Comparison of ENCODE assay signal across 17 cellular contexts in genomic region chr19:839146-839872, GRCh38. TPM values are rescaled to one million over a fixed set of nuclear protein-coding genes. Genes with fewer than 3 reads are reported as not detected.
A peak's percentile ranks its signal among the peaks of the same experiment; 100 is the strongest.
DNase-seq lines count a peak whose midpoint lies in the region; ATAC-seq, FAIRE-seq and TF ChIP-seq lines count a peak whose summit lies in the region.
"Had no signal": no experiment of that assay in that cellular context is flagged by ENCODE, and none has a peak within 500 bp of the region (broad histone marks: within the 10 kb centered on the region; RNA-seq: fewer than 3 reads in every experiment).

No MANE protein-coding gene starts in this region.

- no peaks in the 10 kb centered on the region for H4K20me1 ChIP-seq in HepG2 (ENCODE audit: insufficient read depth, low read length)

- no peaks in the 10 kb centered on the region for H3K9me3 ChIP-seq in HepG2 (ENCODE audit: low read length)
- H3K9me3 ChIP-seq in right lobe of liver, result no peaks in the 10 kb centered on the region
- H3K9me3 ChIP-seq in NT2/D1 (ENCODE audit: insufficient read depth, low read length), result no peaks in the 10 kb centered on the region
- H3K9me3 ChIP-seq: A549 had no signal

- DNase-seq in HepG2 (ENCODE audit: low spot score), result no peak
- no peak for DNase-seq in right lobe of liver
- DNase-seq in NT2/D1 (ENCODE audit: low read depth, low spot score), result no peak
- no peak for DNase-seq in mucosa of gallbladder (ENCODE audit: low spot score)
- no peak for DNase-seq in foreskin keratinocyte
- no peak for DNase-seq in WTC11 (ENCODE audit: low spot score)
- DNase-seq: CD4-positive, alpha-beta T cell; DND-41; GDM1; HCEC 1CT; NCI-H1105 treated with DMSO at 0.1 percent for 48 hours; NCI-H187 treated with DMSO at 0.1 percent for 48 hours; NCI-H446 treated with DMSO at 0.1 percent for 48 hours; NCI-H748 treated with DMSO at 0.1 percent for 48 hours; PC-9 had no signal

- CTCF ChIA-PET in HepG2 (lab: Yijun Ruan, JAX; ENCODE audit: low intra/inter-chr PET ratio, low total read pairs) (no interaction called here), WTC11 (lab: Charles Lee) (interaction anchor here (0.7 to 1.3 kb wide), 2 partner anchors 17 to 31 kb away, joined by 3 read pairs; no protein-coding TSS in a partner anchor)

- peaks cover 4% of the 10 kb centered on the region for H3K9me3 Mint-ChIP-seq in WTC11
- H3K9me3 Mint-ChIP-seq: CD4-positive, alpha-beta T cell had no signal

- intact Hi-C loops in HepG2 (cut with micrococcal nuclease; ENCODE audit: unreplicated experiment) (no loop called here), right lobe of liver (cut with DNase I) (no loop called here)

- H2AFZ ChIP-seq in HepG2 (ENCODE audit: low read length), result no peak overlapping the region
- H2AFZ ChIP-seq: PC-9 had no signal

- in situ Hi-C loops in HepG2 (cut with HindIII; ENCODE audit: extremely low pct_ligation_motif_present, low pct_unique_long_range_greater_than_20kb), result no loop called here

- 22% methylated on average over 17 of the region's 19 CpGs for WGBS in HepG2 (ENCODE audit: low lambda C conversion rate)
- 32% methylated on average over 15 of the region's 19 CpGs for WGBS in right lobe of liver (ENCODE audit: insufficient coverage, low coverage, low lambda C conversion rate, missing lambda C conversion rate)

- TF ChIP-seq POLR2A in HepG2 (IDR thresholded peaks at IDR 0.05; ENCODE audit: insufficient read depth in 1 of 2, low read depth in 2 of 2, low read length in 2 of 2) (no peak), right lobe of liver (IDR thresholded peaks at IDR 0.05) (no peak)

- no peak for FAIRE-seq in HepG2 (lab: Jason Lieb, UNC)
- FAIRE-seq: A549 had no signal

- TF ChIP-seq CTCF in HepG2 (CRISPR knock-in tag; IDR thresholded peaks at IDR 0.05) (no peak), right lobe of liver (IDR thresholded peaks at IDR 0.05) (no peak), foreskin keratinocyte (conservative IDR thresholded peaks at IDR 0.05) (no peak), WTC11 (IDR thresholded peaks at IDR 0.05) (no peak)

- H3K4me2 ChIP-seq in HepG2 (ENCODE audit: low read depth, low read length), result no peak overlapping the region; the same call in 1 of the 2 replicates
- H3K4me2 ChIP-seq: A549, PC-9 had no signal

- POLR2A ChIA-PET in HepG2 (lab: Yijun Ruan, JAX) (no interaction called here), WTC11 (lab: Charles Lee) (interaction anchor here (0.7 to 0.9 kb wide), 2 partner anchors 25 to 57 kb away, joined by 3 read pairs; no protein-coding TSS in a partner anchor)

- H3K27ac ChIP-seq in HepG2 (ENCODE audit: extremely low read length, insufficient read depth, low read length) (no peak overlapping the region), right lobe of liver (no peak overlapping the region), foreskin keratinocyte (no peak overlapping the region)
- H3K27ac ChIP-seq: A549, PC-9 had no signal

- no peak for TF ChIP-seq RAD21 in HepG2 (CRISPR knock-in tag; IDR thresholded peaks at IDR 0.05)

- H3K27me3 ChIP-seq in HepG2 (ENCODE audit: control insufficient read depth in 1 of 2, insufficient read depth in 2 of 2, low read length in 2 of 2) (peaks cover 13 to 58% of the 10 kb centered on the region in 2 experiments), right lobe of liver (peaks cover 0 to 8% of the 10 kb centered on the region in 2 donors), NT2/D1 (ENCODE audit: insufficient read depth, insufficient read length) (peaks cover 16% of the 10 kb centered on the region), foreskin keratinocyte (peaks cover 43% of the 10 kb centered on the region)

- no peaks in the 10 kb centered on the region for H3K36me3 Mint-ChIP-seq in WTC11

- no peak overlapping the region for H3K4me3 ChIP-seq in HepG2 (replicated peaks in 1 of 3; ENCODE audit: insufficient read depth in 1 of 3, low read depth in 2 of 3, low read length in 3 of 3)
- H3K4me3 ChIP-seq in right lobe of liver, result no peak overlapping the region
- H3K4me3 ChIP-seq in NT2/D1 (ENCODE audit: insufficient read length, low read depth), result no peak overlapping the region
- H3K4me3 ChIP-seq: A549, PC-9 had no signal

- no peaks in the 10 kb centered on the region for H3K79me2 ChIP-seq in HepG2 (ENCODE audit: insufficient read depth, low read length)

- H3K4me3 Mint-ChIP-seq in WTC11, result no peak overlapping the region
- H3K4me3 Mint-ChIP-seq: CD4-positive, alpha-beta T cell had no signal

- ATAC-seq in HepG2, result no peak
- ATAC-seq in right lobe of liver, result no peak
- ATAC-seq in foreskin keratinocyte, result no peak
- no peak for ATAC-seq in WTC11
- ATAC-seq: A549 had no signal

- H3K4me1 ChIP-seq in HepG2 (ENCODE audit: insufficient read depth, low read length) (peaks cover 35% of the 10 kb centered on the region), right lobe of liver (peaks cover 0 to 8% (median 0%) of the 10 kb centered on the region in 4 donors), NT2/D1 (ENCODE audit: insufficient read depth, insufficient read length) (peaks cover 10% of the 10 kb centered on the region), foreskin keratinocyte (no peaks in the 10 kb centered on the region)

- H3K27me3 Mint-ChIP-seq in WTC11 (ENCODE audit: low read depth), result peaks cover 29% of the 10 kb centered on the region

- H3K9ac ChIP-seq in HepG2 (ENCODE audit: insufficient read depth, low read depth, low read length) (no peak overlapping the region), NT2/D1 (ENCODE audit: insufficient read length, low read depth) (peak overlapping the region; percentile 33)

- H3K27ac Mint-ChIP-seq in WTC11, result no peak overlapping the region
- H3K27ac Mint-ChIP-seq: CD4-positive, alpha-beta T cell had no signal

- H3K36me3 ChIP-seq in HepG2 (replicated peaks in 1 of 2; ENCODE audit: control insufficient read depth in 1 of 2, insufficient read depth in 2 of 2, low read length in 2 of 2) (no peaks in the 10 kb centered on the region), right lobe of liver (no peaks in the 10 kb centered on the region), NT2/D1 (ENCODE audit: insufficient read depth, insufficient read length, low read length) (no peaks in the 10 kb centered on the region)

- H3K4me1 Mint-ChIP-seq in WTC11, result no peaks in the 10 kb centered on the region

- no peak for TF ChIP-seq EP300 in HepG2 (IDR thresholded peaks at IDR 0.05; ENCODE audit: low read depth in 2 of 2, low read length in 2 of 2)
- no peak for TF ChIP-seq EP300 in HepG2 (CRISPR knock-in tag; IDR thresholded peaks at IDR 0.05; ENCODE audit: borderline replicate concordance)

- BruUV-seq in HepG2 (replicated peaks; lab: Mats Ljungman, UMichigan), result no TSS peak

RNA-seq across cellular contexts. Expression of gene PRTN3, which starts 1.5 kb away (rescaled TPM):
- total RNA-seq in HepG2 (2016; rRNA removed; fragmentation: Illumina TruSeq; extraction: Trizol) (not detected in 2 replicates), right lobe of liver (1 to 10 TPM in 2 of 6 experiments, not detected in 4; 2.3 to 2.9 TPM), mucosa of gallbladder (not detected), foreskin keratinocyte (not detected in 2 replicates), WTC11 (2021) (0.53 to 0.82 TPM (median 0.61 TPM) in 3 replicates)
- total RNA-seq in HepG2 (2016; cell fraction: cytosol; rRNA removed; fragmentation: Illumina TruSeq; extraction: Trizol; ENCODE audit: low read depth), result not detected in 2 replicates
- total RNA-seq in HepG2 (2016; cell fraction: insoluble cytoplasmic fraction; rRNA removed; fragmentation: Illumina TruSeq; extraction: Trizol), result not detected in 2 replicates
- not detected in 2 replicates for total RNA-seq in HepG2 (2016; cell fraction: membrane; rRNA removed; fragmentation: Illumina TruSeq; extraction: Trizol)
- not detected in 2 replicates for total RNA-seq in HepG2 (2016; cell fraction: nucleus; rRNA removed; fragmentation: Illumina TruSeq; extraction: Trizol)
- polyA plus RNA-seq in HepG2 (2011; rRNA removed) (0.10 TPM in 1 of 2 replicates, not detected in the other), foreskin keratinocyte (not detected in 2 replicates)
- polyA plus RNA-seq in HepG2 (2011; cell fraction: cytosol; rRNA removed), result 0.17 TPM in 1 of 2 replicates, not detected in the other
- 0.14 and 0.16 TPM in 2 replicates for polyA plus RNA-seq in HepG2 (2011; cell fraction: nucleus; rRNA removed)
- polyA plus RNA-seq in HepG2 (2012), result not detected in 2 replicates
- not detected in 2 replicates for polyA plus RNA-seq in HepG2 (2016; cell fraction: cytosol; fragmentation: Illumina TruSeq; extraction: Trizol; ENCODE audit: low read depth)
- not detected in 2 replicates for polyA plus RNA-seq in HepG2 (2016; cell fraction: insoluble cytoplasmic fraction; fragmentation: Illumina TruSeq; extraction: Trizol; ENCODE audit: low read depth)
- not detected in 2 replicates for polyA plus RNA-seq in HepG2 (2016; cell fraction: membrane; fragmentation: Illumina TruSeq; extraction: Trizol; ENCODE audit: low read depth)
- polyA plus RNA-seq in HepG2 (2016; cell fraction: nucleus; fragmentation: Illumina TruSeq; extraction: Trizol; ENCODE audit: insufficient read depth, low read depth), result not detected in 2 replicates
- 0.14 TPM in 1 of 2 replicates, not detected in the other for polyA minus RNA-seq in HepG2 (2011; rRNA and poly(A)+ RNA removed; ENCODE audit: low replicate concordance)
- not detected in 2 replicates for polyA minus RNA-seq in HepG2 (2011; cell fraction: cytosol; rRNA and poly(A)+ RNA removed)
- polyA minus RNA-seq in HepG2 (2011; cell fraction: nucleus; rRNA and poly(A)+ RNA removed), result not detected in 2 replicates
- total RNA-seq: CD4-positive, alpha-beta T cell; HT-29; PC-9 had no signal

RNA-seq across cellular contexts. Expression of gene AZU1, which starts 11.7 kb away (rescaled TPM):
- total RNA-seq in HepG2 (2016; rRNA removed; fragmentation: Illumina TruSeq; extraction: Trizol) (not detected in 2 replicates), right lobe of liver (1 to 10 TPM in 2 of 6 experiments, under 1 TPM in 1, not detected in 3; 0.15 to 3.6 (median 1.8) TPM), mucosa of gallbladder (not detected), foreskin keratinocyte (not detected in 2 replicates), WTC11 (2021) (1.2 to 3.3 TPM (median 2.5 TPM) in 3 replicates)
- not detected in 2 replicates for total RNA-seq in HepG2 (2016; cell fraction: cytosol; rRNA removed; fragmentation: Illumina TruSeq; extraction: Trizol; ENCODE audit: low read depth)
- total RNA-seq in HepG2 (2016; cell fraction: insoluble cytoplasmic fraction; rRNA removed; fragmentation: Illumina TruSeq; extraction: Trizol), result not detected in 2 replicates
- total RNA-seq in HepG2 (2016; cell fraction: membrane; rRNA removed; fragmentation: Illumina TruSeq; extraction: Trizol), result not detected in 2 replicates
- not detected in 2 replicates for total RNA-seq in HepG2 (2016; cell fraction: nucleus; rRNA removed; fragmentation: Illumina TruSeq; extraction: Trizol)
- polyA plus RNA-seq in HepG2 (2011; rRNA removed) (0.08 TPM in 1 of 2 replicates, not detected in the other), foreskin keratinocyte (0.03 TPM in 1 of 2 replicates, not detected in the other)
- not detected in 2 replicates for polyA plus RNA-seq in HepG2 (2011; cell fraction: cytosol; rRNA removed)
- not detected in 2 replicates for polyA plus RNA-seq in HepG2 (2011; cell fraction: nucleus; rRNA removed)
- not detected in 2 replicates for polyA plus RNA-seq in HepG2 (2012)
- not detected in 2 replicates for polyA plus RNA-seq in HepG2 (2016; cell fraction: cytosol; fragmentation: Illumina TruSeq; extraction: Trizol; ENCODE audit: low read depth)
- not detected in 2 replicates for polyA plus RNA-seq in HepG2 (2016; cell fraction: insoluble cytoplasmic fraction; fragmentation: Illumina TruSeq; extraction: Trizol; ENCODE audit: low read depth)
- not detected in 2 replicates for polyA plus RNA-seq in HepG2 (2016; cell fraction: membrane; fragmentation: Illumina TruSeq; extraction: Trizol; ENCODE audit: low read depth)
- polyA plus RNA-seq in HepG2 (2016; cell fraction: nucleus; fragmentation: Illumina TruSeq; extraction: Trizol; ENCODE audit: insufficient read depth, low read depth), result not detected in 2 replicates
- not detected in 2 replicates for polyA minus RNA-seq in HepG2 (2011; rRNA and poly(A)+ RNA removed; ENCODE audit: low replicate concordance)
- not detected in 2 replicates for polyA minus RNA-seq in HepG2 (2011; cell fraction: cytosol; rRNA and poly(A)+ RNA removed)
- polyA minus RNA-seq in HepG2 (2011; cell fraction: nucleus; rRNA and poly(A)+ RNA removed), result not detected in 2 replicates
- total RNA-seq: HT-29, PC-9 had no signal

RNA-seq across cellular contexts. Expression of gene ELANE, which starts 12.8 kb away (rescaled TPM):
- total RNA-seq in HepG2 (2016; rRNA removed; fragmentation: Illumina TruSeq; extraction: Trizol) (not detected in 2 replicates), right lobe of liver (1 to 10 TPM in 2 of 6 experiments, under 1 TPM in 1, not detected in 3; 0.59 to 4.2 (median 3.3) TPM), mucosa of gallbladder (not detected), foreskin keratinocyte (not detected in 2 replicates), WTC11 (2021) (not detected in 3 replicates)
- total RNA-seq in HepG2 (2016; cell fraction: cytosol; rRNA removed; fragmentation: Illumina TruSeq; extraction: Trizol; ENCODE audit: low read depth), result not detected in 2 replicates
- total RNA-seq in HepG2 (2016; cell fraction: insoluble cytoplasmic fraction; rRNA removed; fragmentation: Illumina TruSeq; extraction: Trizol), result not detected in 2 replicates
- total RNA-seq in HepG2 (2016; cell fraction: membrane; rRNA removed; fragmentation: Illumina TruSeq; extraction: Trizol), result not detected in 2 replicates
- not detected in 2 replicates for total RNA-seq in HepG2 (2016; cell fraction: nucleus; rRNA removed; fragmentation: Illumina TruSeq; extraction: Trizol)
- polyA plus RNA-seq in HepG2 (2011; rRNA removed) (not detected in 2 replicates), foreskin keratinocyte (not detected in 2 replicates)
- polyA plus RNA-seq in HepG2 (2011; cell fraction: cytosol; rRNA removed), result not detected in 2 replicates
- not detected in 2 replicates for polyA plus RNA-seq in HepG2 (2011; cell fraction: nucleus; rRNA removed)
- not detected in 2 replicates for polyA plus RNA-seq in HepG2 (2012)
- not detected in 2 replicates for polyA plus RNA-seq in HepG2 (2016; cell fraction: cytosol; fragmentation: Illumina TruSeq; extraction: Trizol; ENCODE audit: low read depth)
- not detected in 2 replicates for polyA plus RNA-seq in HepG2 (2016; cell fraction: insoluble cytoplasmic fraction; fragmentation: Illumina TruSeq; extraction: Trizol; ENCODE audit: low read depth)
- polyA plus RNA-seq in HepG2 (2016; cell fraction: membrane; fragmentation: Illumina TruSeq; extraction: Trizol; ENCODE audit: low read depth), result not detected in 2 replicates
- not detected in 2 replicates for polyA plus RNA-seq in HepG2 (2016; cell fraction: nucleus; fragmentation: Illumina TruSeq; extraction: Trizol; ENCODE audit: insufficient read depth, low read depth)
- not detected in 2 replicates for polyA minus RNA-seq in HepG2 (2011; rRNA and poly(A)+ RNA removed; ENCODE audit: low replicate concordance)
- not detected in 2 replicates for polyA minus RNA-seq in HepG2 (2011; cell fraction: cytosol; rRNA and poly(A)+ RNA removed)
- polyA minus RNA-seq in HepG2 (2011; cell fraction: nucleus; rRNA and poly(A)+ RNA removed), result not detected in 2 replicates
- total RNA-seq: CD4-positive, alpha-beta T cell; HT-29; PC-9 had no signal

RNA-seq across cellular contexts. Expression of gene PLPPR3, which starts 17.6 kb away (rescaled TPM):
- total RNA-seq in HepG2 (2016; rRNA removed; fragmentation: Illumina TruSeq; extraction: Trizol) (0.07 TPM in 1 of 2 replicates, not detected in the other), right lobe of liver (not detected), mucosa of gallbladder (0.20 TPM), foreskin keratinocyte (not detected in 2 replicates), WTC11 (2021) (60.6 to 86.8 TPM (median 83.9 TPM) in 3 replicates)
- not detected in 2 replicates for total RNA-seq in HepG2 (2016; cell fraction: cytosol; rRNA removed; fragmentation: Illumina TruSeq; extraction: Trizol; ENCODE audit: low read depth)
- 0.09 TPM in 1 of 2 replicates, not detected in the other for total RNA-seq in HepG2 (2016; cell fraction: insoluble cytoplasmic fraction; rRNA removed; fragmentation: Illumina TruSeq; extraction: Trizol)
- total RNA-seq in HepG2 (2016; cell fraction: membrane; rRNA removed; fragmentation: Illumina TruSeq; extraction: Trizol), result not detected in 2 replicates
- not detected in 2 replicates for total RNA-seq in HepG2 (2016; cell fraction: nucleus; rRNA removed; fragmentation: Illumina TruSeq; extraction: Trizol)
- polyA plus RNA-seq in HepG2 (2011; rRNA removed) (0.16 and 0.17 TPM in 2 replicates), foreskin keratinocyte (0.15 TPM in 1 of 2 replicates, not detected in the other)
- polyA plus RNA-seq in HepG2 (2011; cell fraction: cytosol; rRNA removed), result 0.14 and 0.19 TPM in 2 replicates
- polyA plus RNA-seq in HepG2 (2011; cell fraction: nucleus; rRNA removed), result 0.19 and 0.34 TPM in 2 replicates
- polyA plus RNA-seq in HepG2 (2012), result 0.27 TPM in 1 of 2 replicates, not detected in the other
- not detected in 2 replicates for polyA plus RNA-seq in HepG2 (2016; cell fraction: cytosol; fragmentation: Illumina TruSeq; extraction: Trizol; ENCODE audit: low read depth)
- polyA plus RNA-seq in HepG2 (2016; cell fraction: insoluble cytoplasmic fraction; fragmentation: Illumina TruSeq; extraction: Trizol; ENCODE audit: low read depth), result not detected in 2 replicates
- not detected in 2 replicates for polyA plus RNA-seq in HepG2 (2016; cell fraction: membrane; fragmentation: Illumina TruSeq; extraction: Trizol; ENCODE audit: low read depth)
- not detected in 2 replicates for polyA plus RNA-seq in HepG2 (2016; cell fraction: nucleus; fragmentation: Illumina TruSeq; extraction: Trizol; ENCODE audit: insufficient read depth, low read depth)
- 0.16 and 0.22 TPM in 2 replicates for polyA minus RNA-seq in HepG2 (2011; rRNA and poly(A)+ RNA removed; ENCODE audit: low replicate concordance)
- not detected in 2 replicates for polyA minus RNA-seq in HepG2 (2011; cell fraction: cytosol; rRNA and poly(A)+ RNA removed)
- polyA minus RNA-seq in HepG2 (2011; cell fraction: nucleus; rRNA and poly(A)+ RNA removed), result not detected in 2 replicates
- total RNA-seq: CD4-positive, alpha-beta T cell; HT-29 had no signal

RNA-seq across cellular contexts. Expression of gene CFD, which starts 20.2 kb away (rescaled TPM):
- total RNA-seq in HepG2 (2016; rRNA removed; fragmentation: Illumina TruSeq; extraction: Trizol), result 3.6 and 4.6 TPM in 2 replicates
- 1.4 and 2.7 TPM in 2 replicates for total RNA-seq in HepG2 (2016; cell fraction: cytosol; rRNA removed; fragmentation: Illumina TruSeq; extraction: Trizol; ENCODE audit: low read depth)
- total RNA-seq in HepG2 (2016; cell fraction: insoluble cytoplasmic fraction; rRNA removed; fragmentation: Illumina TruSeq; extraction: Trizol), result 3.4 and 3.9 TPM in 2 replicates
- total RNA-seq in HepG2 (2016; cell fraction: membrane; rRNA removed; fragmentation: Illumina TruSeq; extraction: Trizol), result 1.8 and 2.7 TPM in 2 replicates
- total RNA-seq in HepG2 (2016; cell fraction: nucleus; rRNA removed; fragmentation: Illumina TruSeq; extraction: Trizol), result 1.0 and 1.7 TPM in 2 replicates
- 2.3 and 3.9 TPM in 2 replicates for polyA plus RNA-seq in HepG2 (2011; rRNA removed)
- 3.0 and 8.4 TPM in 2 replicates for polyA plus RNA-seq in HepG2 (2011; cell fraction: cytosol; rRNA removed)
- polyA plus RNA-seq in HepG2 (2011; cell fraction: nucleus; rRNA removed), result 5.1 and 6.2 TPM in 2 replicates
- polyA plus RNA-seq in HepG2 (2012), result 3.4 and 4.4 TPM in 2 replicates
- 1.7 TPM in 2 replicates for polyA plus RNA-seq in HepG2 (2016; cell fraction: cytosol; fragmentation: Illumina TruSeq; extraction: Trizol; ENCODE audit: low read depth)
- polyA plus RNA-seq in HepG2 (2016; cell fraction: insoluble cytoplasmic fraction; fragmentation: Illumina TruSeq; extraction: Trizol; ENCODE audit: low read depth), result 2.4 and 5.1 TPM in 2 replicates
- 1.2 and 1.9 TPM in 2 replicates for polyA plus RNA-seq in HepG2 (2016; cell fraction: membrane; fragmentation: Illumina TruSeq; extraction: Trizol; ENCODE audit: low read depth)
- 2.7 and 3.3 TPM in 2 replicates for polyA plus RNA-seq in HepG2 (2016; cell fraction: nucleus; fragmentation: Illumina TruSeq; extraction: Trizol; ENCODE audit: insufficient read depth, low read depth)
- 4.8 TPM in 2 replicates for polyA minus RNA-seq in HepG2 (2011; rRNA and poly(A)+ RNA removed; ENCODE audit: low replicate concordance)
- polyA minus RNA-seq in HepG2 (2011; cell fraction: cytosol; rRNA and poly(A)+ RNA removed), result 1.9 and 2.3 TPM in 2 replicates
- 0.75 and 1.9 TPM in 2 replicates for polyA minus RNA-seq in HepG2 (2011; cell fraction: nucleus; rRNA and poly(A)+ RNA removed)
- total RNA-seq in right lobe of liver, result 1 to 10 TPM; 3.5 to 9.6 (median 7.8) TPM
- 133 TPM for total RNA-seq in mucosa of gallbladder
- 1.6 and 1.7 TPM in 2 replicates for total RNA-seq in foreskin keratinocyte
- 2.0 and 3.8 TPM in 2 replicates for polyA plus RNA-seq in foreskin keratinocyte
- 1.7 to 2.7 TPM (median 2.5 TPM) in 3 replicates for total RNA-seq in WTC11 (2021)
